ENCODE assay signal across 8 cellular contexts in the genomic region with DNA sequence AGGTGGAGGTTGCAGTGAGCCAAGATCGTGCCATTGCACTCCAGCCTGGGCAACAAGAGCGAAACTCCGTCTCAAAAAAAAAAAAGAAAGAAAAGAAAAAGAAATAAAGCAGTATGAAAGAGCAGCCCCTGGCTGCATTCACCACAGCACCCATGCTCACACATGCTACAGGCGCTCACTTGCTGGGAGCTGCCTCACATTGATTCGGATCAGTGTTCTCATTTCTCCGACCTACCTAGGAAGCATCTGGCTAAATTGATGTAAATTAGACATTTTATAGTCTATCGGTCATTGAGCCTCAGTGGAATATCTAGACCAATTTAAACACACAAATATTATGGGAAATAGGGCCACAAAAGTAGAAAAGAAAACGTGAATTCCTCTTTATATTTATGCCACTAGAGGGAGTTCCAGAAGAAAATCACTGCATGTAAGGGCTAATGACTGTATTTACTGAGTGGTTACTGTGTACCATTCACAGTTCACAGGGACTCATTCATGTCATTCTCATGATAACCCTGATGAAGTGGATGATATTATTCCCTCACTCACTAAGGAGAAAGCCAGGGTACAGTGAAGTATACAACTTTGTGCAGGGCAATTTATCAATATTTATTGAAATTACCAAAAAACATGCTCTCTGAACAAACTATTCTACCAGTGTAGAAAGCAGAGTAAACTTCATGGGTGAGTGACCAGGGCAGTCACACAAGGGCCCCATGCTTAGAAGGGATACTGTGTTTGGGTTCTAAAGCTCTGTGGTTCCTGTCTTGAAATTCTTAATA. TPM values are rescaled to one million over a fixed set of nuclear protein-coding genes. Genes with fewer than 3 reads are reported as not detected.
DNase-seq lines count a peak whose midpoint lies in the region; ATAC-seq and TF ChIP-seq lines count a peak whose summit lies in the region.

No MANE protein-coding gene starts in this region.

- no peak for ATAC-seq in HG03521 (IDR thresholded peaks at IDR 0.05; ENCODE audit: unreplicated experiment)

- intact Hi-C loops in Caco-2 (cut with micrococcal nuclease; ENCODE audit: unreplicated experiment): loop anchor here (2.0 kb wide), 2 partner anchors 97 to 183 kb away; no protein-coding TSS in a partner anchor

- H3K9me3 Mint-ChIP-seq in Caco-2 (ENCODE audit: unreplicated experiment): no peaks in the 10 kb centered on the region
- H3K9me3 Mint-ChIP-seq in type B pancreatic cell: no peaks in the 10 kb centered on the region
- no peaks in the 10 kb centered on the region for H3K9me3 Mint-ChIP-seq in activated naive CD8-positive, alpha-beta T cell treated with anti-CD3 and anti-CD28 coated beads for 36 hours

- POLR2A ChIA-PET in Caco-2 (lab: Charles Lee): no interaction called here

- no peaks in the 10 kb centered on the region for H3K9me3 ChIP-seq in Caco-2

- H3K36me3 ChIP-seq in Caco-2 (ENCODE audit: control insufficient read depth, insufficient read depth, low read length): no peaks in the 10 kb centered on the region

- H3K4me1 Mint-ChIP-seq in Caco-2 (ENCODE audit: low read depth, unreplicated experiment) (peaks cover 7% of the 10 kb centered on the region), type B pancreatic cell (ENCODE audit: unreplicated experiment) (peaks cover 14% of the 10 kb centered on the region)
- peaks cover 3% of the 10 kb centered on the region for H3K4me1 Mint-ChIP-seq in activated naive CD8-positive, alpha-beta T cell treated with anti-CD3 and anti-CD28 coated beads for 36 hours

- BruUV-seq in Caco-2 (replicated peaks; lab: Mats Ljungman, UMichigan): no TSS peak

- no peaks in the 10 kb centered on the region for H3K27me3 ChIP-seq in Caco-2 (replicated peaks; ENCODE audit: control insufficient read depth, insufficient read depth, low read length)

- H3K4me3 Mint-ChIP-seq in Caco-2 (ENCODE audit: unreplicated experiment) (no peak overlapping the region), type B pancreatic cell (no peak overlapping the region)
- no peak overlapping the region for H3K4me3 Mint-ChIP-seq in activated naive CD8-positive, alpha-beta T cell treated with anti-CD3 and anti-CD28 coated beads for 36 hours

- H3K27me3 Mint-ChIP-seq in Caco-2 (ENCODE audit: insufficient read depth, unreplicated experiment) (no peaks in the 10 kb centered on the region), type B pancreatic cell (peaks cover 6% of the 10 kb centered on the region)
- peaks cover 6% of the 10 kb centered on the region for H3K27me3 Mint-ChIP-seq in activated naive CD8-positive, alpha-beta T cell treated with anti-CD3 and anti-CD28 coated beads for 36 hours

- H3K27ac Mint-ChIP-seq in Caco-2 (ENCODE audit: unreplicated experiment): no peak overlapping the region
- no peak overlapping the region for H3K27ac Mint-ChIP-seq in type B pancreatic cell
- no peak overlapping the region for H3K27ac Mint-ChIP-seq in activated naive CD8-positive, alpha-beta T cell treated with anti-CD3 and anti-CD28 coated beads for 36 hours

- H3K4me3 ChIP-seq in Caco-2 (ENCODE audit: low read depth, low read length): no peak overlapping the region

- DNase-seq in Caco-2 (peak in 1 of 2 experiments; percentile 16), HT-29 (ENCODE audit: low spot score) (peak; percentile 48), SKM-1 (lab: John Stamatoyannopoulos, UW; ENCODE audit: unreplicated experiment) (peak; percentile 70), foreskin melanocyte (peak; percentile 41), type B pancreatic cell (ENCODE audit: extremely low spot score, unreplicated experiment) (no peak)
- DNase-seq in activated CD4-positive, alpha-beta T cell treated with anti-CD3 and anti-CD28 coated beads for 48 hours: no peak
- no peak for DNase-seq in activated naive CD8-positive, alpha-beta T cell treated with anti-CD3 and anti-CD28 coated beads for 36 hours

- CTCF ChIA-PET in Caco-2 (lab: Charles Lee): interaction anchor here (0.6 to 0.7 kb wide), 4 partner anchors 10 to 1958 kb away, joined by 3 to 4 read pairs (median 4); no protein-coding TSS in a partner anchor

- TF ChIP-seq CTCF in Caco-2 (IDR thresholded peaks at IDR 0.05; ENCODE audit: insufficient read depth in 1 of 2, low read depth in 1 of 2, low read length in 1 of 2, severe bottlenecking in 1 of 2, unreplicated experiment in 1 of 2): peak; percentile 19 to 55
- TF ChIP-seq CTCF in type B pancreatic cell (conservative IDR thresholded peaks at IDR 0.05): peak; percentile 79

- H3K36me3 Mint-ChIP-seq in Caco-2 (ENCODE audit: insufficient read depth, unreplicated experiment): peaks cover 7% of the 10 kb centered on the region
- no peaks in the 10 kb centered on the region for H3K36me3 Mint-ChIP-seq in type B pancreatic cell
- no peaks in the 10 kb centered on the region for H3K36me3 Mint-ChIP-seq in activated naive CD8-positive, alpha-beta T cell treated with anti-CD3 and anti-CD28 coated beads for 36 hours

- 0 out of 2 replicates have a peak, but pooled peaks cover 3% of the 10 kb centered on the region for H3K4me1 ChIP-seq in Caco-2

RNA-seq across cellular contexts. Expression of gene MOG, which starts 5.3 kb away (rescaled TPM):
- total RNA-seq in Caco-2 (2022) (not detected in 2 replicates), type B pancreatic cell (ENCODE audit: low replicate concordance) (not detected in 2 replicates)
- not detected in 2 replicates for total RNA-seq in HT-29 (2014; rRNA removed; shearing (Covaris generic))
- not detected for total RNA-seq in activated naive CD8-positive, alpha-beta T cell treated with anti-CD3 and anti-CD28 coated beads for 36 hours

RNA-seq across cellular contexts. Expression of gene GABBR1, which starts 18.6 kb away (rescaled TPM):
- total RNA-seq in Caco-2 (2022): 3.3 and 4.1 TPM in 2 replicates
- total RNA-seq in HT-29 (2014; rRNA removed; shearing (Covaris generic)): 0.10 TPM in 1 of 2 replicates, not detected in the other
- 26.6 and 71.7 TPM in 2 replicates for total RNA-seq in type B pancreatic cell (ENCODE audit: low replicate concordance)
- total RNA-seq in activated naive CD8-positive, alpha-beta T cell treated with anti-CD3 and anti-CD28 coated beads for 36 hours: 1 to 10 TPM; 7.2 to 7.6 TPM

RNA-seq across cellular contexts. Expression of gene ZFP57, which starts 29.3 kb away (rescaled TPM):
- total RNA-seq in Caco-2 (2022) (not detected in 2 replicates), type B pancreatic cell (ENCODE audit: low replicate concordance) (not detected in 2 replicates)
- 0.13 TPM in 1 of 2 replicates, not detected in the other for total RNA-seq in HT-29 (2014; rRNA removed; shearing (Covaris generic))
- 10 to 100 TPM; 10.6 to 11.5 TPM for total RNA-seq in activated naive CD8-positive, alpha-beta T cell treated with anti-CD3 and anti-CD28 coated beads for 36 hours

Comparison
In these comparisons a context has a peak if more than half of its experiments do, and no peak if none do; other contexts are left out.
1. DNase-seq: peak in HT-29 (single experiment), SKM-1 (single experiment) and foreskin melanocyte (single experiment); none in type B pancreatic cell (single experiment), activated CD4-positive, alpha-beta T cell treated with anti-CD3 and anti-CD28 coated beads for 48 hours (single experiment) and activated naive CD8-positive, alpha-beta T cell treated with anti-CD3 and anti-CD28 coated beads for 36 hours (single experiment).
2. RNA of gene ZFP57, which starts 29.3 kb away (total RNA-seq): 10.6 to 11.5 TPM in activated naive CD8-positive, alpha-beta T cell treated with anti-CD3 and anti-CD28 coated beads for 36 hours; not detected in type B pancreatic cell, not detected in Caco-2 and 0.13 TPM in HT-29; every median in the first group is over 10 times any median in the second.